ENCODE assay signal across 22 cellular contexts in the genomic region with DNA sequence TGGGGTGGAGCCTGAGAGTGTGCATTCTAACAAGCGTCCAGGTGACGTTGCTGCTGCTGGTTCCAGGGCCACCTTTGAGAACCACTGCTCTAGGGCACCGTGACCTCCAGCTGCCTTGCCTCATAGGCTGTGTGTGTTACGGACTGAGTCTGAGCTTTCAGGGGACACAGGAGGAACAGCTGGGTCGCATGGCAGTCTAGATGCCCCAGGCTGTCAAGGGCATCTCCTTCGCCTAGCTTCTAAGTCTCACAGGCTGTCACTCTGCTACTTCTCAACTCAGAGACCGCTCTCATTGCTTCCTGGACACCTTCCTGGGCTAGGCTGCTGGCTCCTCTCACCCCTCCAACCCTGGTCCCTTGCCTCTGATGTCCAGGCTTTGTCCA. TPM values are rescaled to one million over a fixed set of nuclear protein-coding genes. Genes with fewer than 3 reads are reported as not detected.
DNase-seq lines count a peak whose midpoint lies in the region; ATAC-seq, FAIRE-seq and TF ChIP-seq lines count a peak whose summit lies in the region.
"Had no signal": no experiment of that assay in that cellular context is flagged by ENCODE, and none has a peak within 500 bp of the region (broad histone marks: within the 10 kb centered on the region; RNA-seq: fewer than 3 reads in every experiment).

No MANE protein-coding gene starts in this region.

- CTCF ChIA-PET in CD4-positive, alpha-beta T cell (lab: Charles Lee): interaction anchor here (1.4 to 2.3 kb wide), 2 partner anchors 10 to 262 kb away, joined by 3 to 4 read pairs; no protein-coding TSS in a partner anchor

- peaks cover 6% of the 10 kb centered on the region for H3K4me1 ChIP-seq in CD4-positive, CD25-positive, alpha-beta regulatory T cell (ENCODE audit: control insufficient read depth, insufficient read depth, low read length, poor library complexity, severe bottlenecking)
- H3K4me1 ChIP-seq in neuronal stem cell (ENCODE audit: control insufficient read depth in 2 of 2, insufficient read depth in 1 of 2, low read depth in 1 of 2, low read length in 2 of 2): peaks cover 0 to 9% of the 10 kb centered on the region in 2 donors
- H3K4me1 ChIP-seq: SJSA1 had no signal

- H2BK15ac ChIP-seq in neuronal stem cell (ENCODE audit: low read length): no peak overlapping the region

- no peaks in the 10 kb centered on the region for H3K79me1 ChIP-seq in neuronal stem cell (ENCODE audit: low read depth, low read length)

- POLR2A ChIA-PET in CD4-positive, alpha-beta T cell (lab: Charles Lee): interaction anchor here (0.6 to 1.7 kb wide), 5 partner anchors 16 to 74 kb away, joined by 3 to 4 read pairs (median 3); no protein-coding TSS in a partner anchor

- no peak overlapping the region for H2AFZ ChIP-seq in neuronal stem cell (ENCODE audit: low read length)

- H3K9me3 Mint-ChIP-seq in CD4-positive, CD25-positive, alpha-beta regulatory T cell: peaks cover 0 to 2% (median 0%) of the 10 kb centered on the region in 7 donors
- H3K9me3 Mint-ChIP-seq in CD4-positive, alpha-beta T cell: no peaks in the 10 kb centered on the region

- no peak overlapping the region for H3K27ac ChIP-seq in CD4-positive, CD25-positive, alpha-beta regulatory T cell (ENCODE audit: insufficient read depth, low read length, poor library complexity, severe bottlenecking)
- peak overlapping the region; percentile 61 for H3K27ac ChIP-seq in CD4-positive, alpha-beta T cell (ENCODE audit: low read depth, low read length)
- H3K27ac ChIP-seq in neuronal stem cell (replicated peaks; ENCODE audit: low read length): no peak overlapping the region
- H3K27ac ChIP-seq: SJSA1 had no signal

- H3K23ac ChIP-seq in neuronal stem cell (ENCODE audit: low read depth, low read length, poor library complexity): no peak overlapping the region

- H3K4me3 Mint-ChIP-seq in CD4-positive, CD25-positive, alpha-beta regulatory T cell: peak overlapping the region in 1 of 4 donors; percentile 2
- peak overlapping the region; percentile 22 for H3K4me3 Mint-ChIP-seq in CD4-positive, alpha-beta T cell

- H3K4me3 ChIP-seq in CD4-positive, CD25-positive, alpha-beta regulatory T cell (ENCODE audit: low read depth, low read length): no peak overlapping the region
- H3K4me3 ChIP-seq in bronchial epithelial cell (ENCODE audit: low read depth, low read length): no peak overlapping the region
- no peak overlapping the region for H3K4me3 ChIP-seq in neuronal stem cell (ENCODE audit: low read length in 2 of 2)
- H3K4me3 ChIP-seq: GM12878, SJSA1 had no signal

- H3K9me3 ChIP-seq in CD4-positive, CD25-positive, alpha-beta regulatory T cell (ENCODE audit: control insufficient read depth in 2 of 2, low read length in 2 of 2): no peaks in the 10 kb centered on the region
- H3K9me3 ChIP-seq in CD4-positive, alpha-beta T cell (ENCODE audit: control insufficient read depth, low read length): no peaks in the 10 kb centered on the region
- H3K9me3 ChIP-seq in neuronal stem cell (replicated peaks in 1 of 2; ENCODE audit: control insufficient read depth in 2 of 2, insufficient read depth in 1 of 2, low read depth in 1 of 2, low read length in 2 of 2): no peaks in the 10 kb centered on the region
- H3K9me3 ChIP-seq: SJSA1 had no signal

- H3K27me3 ChIP-seq in CD4-positive, CD25-positive, alpha-beta regulatory T cell (ENCODE audit: control insufficient read depth, insufficient read depth, low read length): peaks cover 3% of the 10 kb centered on the region
- H3K27me3 ChIP-seq in CD4-positive, alpha-beta T cell (ENCODE audit: control insufficient read depth, insufficient read depth, low read length): no peaks in the 10 kb centered on the region
- peaks cover 5% of the 10 kb centered on the region for H3K27me3 ChIP-seq in bronchial epithelial cell (ENCODE audit: control insufficient read depth, insufficient read depth, low read length)
- H3K27me3 ChIP-seq in neuronal stem cell (ENCODE audit: control insufficient read depth in 3 of 3, insufficient read depth in 3 of 3, low read depth in 1 of 3, low read length in 3 of 3): peaks cover 0 to 15% (median 0%) of the 10 kb centered on the region in 3 experiments

- H3K36me3 Mint-ChIP-seq in CD4-positive, CD25-positive, alpha-beta regulatory T cell: no peaks in the 10 kb centered on the region
- peaks cover 23% of the 10 kb centered on the region for H3K36me3 Mint-ChIP-seq in CD4-positive, alpha-beta T cell (ENCODE audit: low read depth)
- H3K36me3 Mint-ChIP-seq: CD4-positive, alpha-beta memory T cell had no signal

- no peak for ATAC-seq in CD4-positive, CD25-positive, alpha-beta regulatory T cell (ENCODE audit: low read depth in 2 of 2)
- no peak for ATAC-seq in CD4-positive, alpha-beta T cell (ENCODE audit: poor library complexity)
- ATAC-seq in HG03139 (IDR thresholded peaks at IDR 0.05; ENCODE audit: unreplicated experiment): no peak
- ATAC-seq: GM12878, Right ventricle myocardium inferior had no signal

- H3K27ac Mint-ChIP-seq in CD4-positive, CD25-positive, alpha-beta regulatory T cell: peak overlapping the region in 2 of 3 donors; percentile 83 to 89
- H3K27ac Mint-ChIP-seq in CD4-positive, alpha-beta T cell: peak overlapping the region; percentile 89

- no peak overlapping the region for H3K4me2 ChIP-seq in neuronal stem cell (ENCODE audit: insufficient read depth, low read length, poor library complexity, severe bottlenecking)

- H3K27me3 Mint-ChIP-seq in CD4-positive, CD25-positive, alpha-beta regulatory T cell: peaks cover 16% of the 10 kb centered on the region
- H3K27me3 Mint-ChIP-seq in CD4-positive, alpha-beta T cell: no peaks in the 10 kb centered on the region

- no peak for DNase-seq in CD4-positive, CD25-positive, alpha-beta regulatory T cell
- no peak for DNase-seq in CD4-positive, alpha-beta T cell
- DNase-seq in bronchial epithelial cell (ENCODE audit: low read depth) (no peak), neuronal stem cell (ENCODE audit: low spot score) (no peak), NCI-H748 (lab: John Stamatoyannopoulos, UW; ENCODE audit: unreplicated experiment) (no peak)
- no peak for DNase-seq in stimulated activated naive CD4-positive, alpha-beta T cell (lab: John Stamatoyannopoulos, UW)
- DNase-seq: CD4-positive, alpha-beta memory T cell; DND-41; KG1; NCI-H1092 treated with DMSO at 0.1 percent for 48 hours; NCI-H1436 treated with DMSO at 0.1 percent for 48 hours; NCI-H1930; NCI-H748 treated with DMSO at 0.1 percent for 48 hours; NK-92 treated with Interleukin-12 subunit alpha and Interleukin-12 subunit beta, amount 100 ng/mL, for 24 hours had no signal

- H2BK12ac ChIP-seq in neuronal stem cell (ENCODE audit: low read length): no peak overlapping the region

- FAIRE-seq in bronchial epithelial cell (lab: Jason Lieb, UNC): peak; percentile 89
- FAIRE-seq: GM12878, H54 had no signal

- no peak overlapping the region for H3K9ac ChIP-seq in neuronal stem cell (ENCODE audit: low read depth, low read length, poor library complexity)

- peaks cover 0 to 58% (median 4%) of the 10 kb centered on the region in 4 donors for H3K4me1 Mint-ChIP-seq in CD4-positive, CD25-positive, alpha-beta regulatory T cell
- H3K4me1 Mint-ChIP-seq in CD4-positive, alpha-beta T cell (ENCODE audit: low read depth): peaks cover 97% of the 10 kb centered on the region

- no peak overlapping the region for H3K18ac ChIP-seq in neuronal stem cell (ENCODE audit: low read length)

- no peak overlapping the region for H3K14ac ChIP-seq in neuronal stem cell (ENCODE audit: low read length)

- no peak overlapping the region for H2AK5ac ChIP-seq in neuronal stem cell (ENCODE audit: low read depth, low read length)

- peak overlapping the region; percentile 2 for H2BK5ac ChIP-seq in neuronal stem cell (ENCODE audit: low read length)

- TF ChIP-seq CTCF in CD4-positive, alpha-beta T cell (IDR thresholded peaks at IDR 0.05): no peak
- TF ChIP-seq CTCF in bronchial epithelial cell (IDR thresholded peaks at IDR 0.05; ENCODE audit: insufficient read depth, low read length, severe bottlenecking): no peak

- no peak overlapping the region for H4K91ac ChIP-seq in neuronal stem cell (ENCODE audit: low read depth, low read length, poor library complexity)

- no peak overlapping the region for H2BK120ac ChIP-seq in neuronal stem cell (ENCODE audit: low read depth, low read length)

- intact Hi-C loops in CD4-positive, alpha-beta T cell (cut with DNase I, micrococcal nuclease): no loop called here

- H4K8ac ChIP-seq in neuronal stem cell (ENCODE audit: low read depth, low read length): no peak overlapping the region

- WGBS in neuronal stem cell (ENCODE audit: extremely low coverage in 2 of 2, insufficient read length in 2 of 2, insufficient replicate concordance in 1 of 2), 2 donors: no CpG with 5 or more reads among the region's 7 CpGs

- no peaks in the 10 kb centered on the region for H3K36me3 ChIP-seq in CD4-positive, CD25-positive, alpha-beta regulatory T cell (ENCODE audit: control insufficient read depth, insufficient read depth, low read length)
- no peaks in the 10 kb centered on the region for H3K36me3 ChIP-seq in bronchial epithelial cell (ENCODE audit: control insufficient read depth, insufficient read depth, low read length)
- no peaks in the 10 kb centered on the region for H3K36me3 ChIP-seq in neuronal stem cell (replicated peaks in 1 of 2; ENCODE audit: control insufficient read depth in 2 of 2, insufficient read depth in 2 of 2, low read length in 2 of 2)
- H3K36me3 ChIP-seq: SJSA1 had no signal

- H3K4ac ChIP-seq in neuronal stem cell (ENCODE audit: low read length): no peak overlapping the region

RNA-seq across cellular contexts. Expression of gene KRT73, which starts 1.0 kb away (rescaled TPM):
- 1.0 TPM for total RNA-seq in CD4-positive, CD25-positive, alpha-beta regulatory T cell
- polyA plus RNA-seq in CD4-positive, CD25-positive, alpha-beta regulatory T cell: 1 to 10 TPM in 2 of 4 donors, not detected in 2; 1.1 to 1.4 TPM
- 10 to 100 TPM; 67.2 to 69.7 TPM for total RNA-seq in CD4-positive, alpha-beta T cell
- not detected in 2 replicates for total RNA-seq in bronchial epithelial cell
- not detected for polyA plus RNA-seq in neuronal stem cell (2013, experiment 1 of 2)
- not detected for polyA plus RNA-seq in neuronal stem cell (2013, experiment 2 of 2)
- total RNA-seq: GM12878, HT1080, NCI-H460, Right ventricle myocardium inferior, SJSA1 had no signal
- polyA plus RNA-seq: BJ, GM12878 had no signal

RNA-seq across cellular contexts. Expression of gene KRT72, which starts 16.1 kb away (rescaled TPM):
- total RNA-seq in CD4-positive, CD25-positive, alpha-beta regulatory T cell: 1.3 TPM
- polyA plus RNA-seq in CD4-positive, CD25-positive, alpha-beta regulatory T cell: under 1 TPM in 1 of 4 donors, not detected in 3; 0.13 TPM
- total RNA-seq in CD4-positive, alpha-beta T cell: 10 to 100 TPM; 82.2 to 83.4 TPM
- total RNA-seq in bronchial epithelial cell: not detected in 2 replicates
- not detected for polyA plus RNA-seq in neuronal stem cell (2013, experiment 1 of 2)
- polyA plus RNA-seq in neuronal stem cell (2013, experiment 2 of 2): not detected
- total RNA-seq: GM12878, HT1080, NCI-H460, Right ventricle myocardium inferior, SJSA1 had no signal
- polyA plus RNA-seq: BJ; CD4-positive, alpha-beta memory T cell; GM12878 had no signal

RNA-seq across cellular contexts. Expression of gene KRT2, which starts 34.6 kb away (rescaled TPM):
- total RNA-seq in CD4-positive, CD25-positive, alpha-beta regulatory T cell: 0.42 TPM
- polyA plus RNA-seq in CD4-positive, CD25-positive, alpha-beta regulatory T cell: under 1 TPM in 3 of 4 donors, not detected in 1; 0.23 to 0.80 (median 0.25) TPM
- total RNA-seq in CD4-positive, alpha-beta T cell: 1 to 10 TPM; 1.7 to 2.1 TPM
- total RNA-seq in bronchial epithelial cell: not detected in 2 replicates
- not detected for polyA plus RNA-seq in neuronal stem cell (2013, experiment 1 of 2)
- polyA plus RNA-seq in neuronal stem cell (2013, experiment 2 of 2): not detected
- total RNA-seq: HT1080, NCI-H460, Right ventricle myocardium inferior, SJSA1 had no signal
- polyA plus RNA-seq: BJ had no signal

RNA-seq across cellular contexts. Expression of gene KRT74, which starts 43.8 kb away (rescaled TPM):
- not detected for total RNA-seq in CD4-positive, CD25-positive, alpha-beta regulatory T cell
- polyA plus RNA-seq in CD4-positive, CD25-positive, alpha-beta regulatory T cell: not detected
- under 1 TPM; 0.30 to 0.34 TPM for total RNA-seq in CD4-positive, alpha-beta T cell
- 0.13 TPM in 1 of 2 replicates, not detected in the other for total RNA-seq in bronchial epithelial cell
- not detected for polyA plus RNA-seq in neuronal stem cell (2013, experiment 1 of 2)
- not detected for polyA plus RNA-seq in neuronal stem cell (2013, experiment 2 of 2)
- total RNA-seq: CD4-positive, alpha-beta memory T cell; GM12878; HT1080; NCI-H460; Right ventricle myocardium inferior; SJSA1 had no signal
- polyA plus RNA-seq: BJ; CD4-positive, alpha-beta memory T cell; GM12878 had no signal

Comparison
In these comparisons a context has a peak if more than half of its experiments do, and no peak if none do; other contexts are left out.
1. RNA of gene KRT73, which starts 1.0 kb away (total RNA-seq): 67.2 to 69.7 TPM in CD4-positive, alpha-beta T cell; 1.0 TPM in CD4-positive, CD25-positive, alpha-beta regulatory T cell (single experiment) and not detected in bronchial epithelial cell; every median in the first group is over 10 times any median in the second.
2. RNA of gene KRT72, which starts 16.1 kb away (total RNA-seq): 82.2 to 83.4 TPM in CD4-positive, alpha-beta T cell; 1.3 TPM in CD4-positive, CD25-positive, alpha-beta regulatory T cell (single experiment) and not detected in bronchial epithelial cell; every median in the first group is over 10 times any median in the second.